ENCODE assay signal across 8 cellular contexts in the genomic region with DNA sequence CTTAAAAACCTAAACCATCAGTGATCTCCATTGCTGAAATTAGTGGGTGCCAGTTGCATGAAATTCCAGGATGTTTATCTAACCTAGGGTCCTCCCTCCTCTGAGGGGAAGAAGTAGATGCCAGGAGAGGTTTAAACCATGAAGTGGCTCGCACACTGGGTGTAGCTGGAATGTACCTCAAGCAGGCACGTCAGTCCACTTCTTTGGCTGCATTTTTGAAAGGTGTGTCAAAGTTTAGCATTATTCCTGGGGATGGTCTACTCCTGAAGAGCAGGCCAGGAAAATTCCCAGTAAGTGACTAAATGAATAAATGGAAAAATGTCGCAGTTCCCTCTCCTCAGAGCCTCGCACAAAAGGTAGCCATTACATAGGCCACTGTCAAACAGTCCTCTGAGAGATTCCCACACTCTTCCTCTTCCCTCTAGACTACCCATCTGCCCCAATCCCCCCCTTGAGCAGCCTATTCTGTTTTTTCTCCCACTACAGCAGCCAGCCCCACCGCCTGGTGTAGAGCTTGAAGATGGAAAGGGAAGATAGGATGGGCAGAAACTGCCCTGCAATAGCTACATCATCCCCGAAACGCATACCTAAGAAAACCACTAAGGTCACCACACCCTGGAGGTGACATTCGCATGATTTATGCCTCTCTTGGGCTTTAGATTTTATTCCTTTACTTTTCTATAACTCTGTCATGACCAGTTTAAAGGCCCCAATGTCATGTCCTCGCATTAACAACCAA. TPM values are rescaled to one million over a fixed set of nuclear protein-coding genes. Genes with fewer than 3 reads are reported as not detected.
A peak's percentile ranks its signal among the peaks of the same experiment; 100 is the strongest.
DNase-seq lines count a peak whose midpoint lies in the region; ATAC-seq and TF ChIP-seq lines count a peak whose summit lies in the region.

No MANE protein-coding gene starts in this region.

- 0 out of 2 replicates have a peak, but pooled peaks cover 4% of the 10 kb centered on the region for H4K20me1 ChIP-seq in HCT116 (ENCODE audit: insufficient read depth)
- no peaks in the 10 kb centered on the region for H4K20me1 ChIP-seq in H9 (ENCODE audit: control insufficient read depth, insufficient read depth, insufficient read length)

- no peaks in the 10 kb centered on the region for H3K9me2 ChIP-seq in HCT116 (ENCODE audit: insufficient read depth)

- no peak overlapping the region for H3K14ac ChIP-seq in H9 (ENCODE audit: insufficient read depth, low read length)

- intact Hi-C loops in HCT116 (cut with micrococcal nuclease) (no loop called here), esophagus muscularis mucosa (cut with DNase I) (no loop called here), sigmoid colon (cut with DNase I) (no loop called here)

- no peak overlapping the region for H2BK20ac ChIP-seq in H9 (ENCODE audit: low read depth, low read length, poor library complexity, severe bottlenecking)

- no peaks in the 10 kb centered on the region for H3K36me3 Mint-ChIP-seq in H9 (ENCODE audit: insufficient read depth in 1 of 3, low read depth in 3 of 3)

- H3K56ac ChIP-seq in H9 (ENCODE audit: insufficient read length, low read depth, low read length) = no peak overlapping the region

- H3K4me2 ChIP-seq in HCT116 (ENCODE audit: low read length) = peak overlapping the region; percentile 82
- no peak overlapping the region for H3K4me2 ChIP-seq in H9 (ENCODE audit: insufficient read depth, insufficient read length, low read length)

- peak overlapping the region; percentile 99 for H2AFZ ChIP-seq in HCT116 (ENCODE audit: low read depth, low read length, poor library complexity, severe bottlenecking)
- H2AFZ ChIP-seq in H9 (ENCODE audit: low read length) = no peak overlapping the region

- H3K79me1 ChIP-seq in H9 (ENCODE audit: insufficient read depth, low read depth, low read length, poor library complexity, severe bottlenecking) = no peaks in the 10 kb centered on the region

- H4K5ac ChIP-seq in H9 (ENCODE audit: insufficient read length, low read depth, low read length) = no peak overlapping the region

- DNase-seq in HCT116 (ENCODE audit: low read depth, low spot score) (no peak), SJSA1 (ENCODE audit: low read depth in 1 of 2, low spot score in 2 of 2) (peak in 1 of 2 experiments; percentile 23), esophagus muscularis mucosa (ENCODE audit: extremely low spot score) (no peak), sigmoid colon (no peak), H9 (no peak)
- no peak for DNase-seq in activated CD4-positive, CD25-positive, alpha-beta regulatory T cell (lab: John Stamatoyannopoulos, UW)

- H2BK15ac ChIP-seq in H9 (ENCODE audit: low read depth, low read length) = no peak overlapping the region

- H3K23me2 ChIP-seq in H9 (ENCODE audit: insufficient read length, low read depth, low read length, poor library complexity, severe bottlenecking) = no peaks in the 10 kb centered on the region

- H2BK120ac ChIP-seq in H9 (ENCODE audit: low read depth, low read length, poor library complexity, severe bottlenecking) = no peak overlapping the region

- TSS peak; percentile 91 for BruUV-seq in HCT116 (replicated peaks; lab: Mats Ljungman, UMichigan)

- TF ChIP-seq CTCF in HCT116 (IDR thresholded peaks at IDR 0.05 in 2 of 3, conservative IDR thresholded peaks at IDR 0.05 in 1 of 3; ENCODE audit: borderline replicate concordance in 1 of 3, insufficient read depth in 1 of 3, low read depth in 2 of 3, low read length in 2 of 3) (no peak), esophagus muscularis mucosa (IDR thresholded peaks at IDR 0.05) (no peak), sigmoid colon (IDR thresholded peaks at IDR 0.05) (no peak), H9 (conservative IDR thresholded peaks at IDR 0.05) (no peak)

- no peak overlapping the region for H4K91ac ChIP-seq in H9 (ENCODE audit: insufficient read length, low read depth, low read length)

- H3K9ac ChIP-seq in HCT116 (ENCODE audit: low read length) (peak overlapping the region; percentile 82), H9 (ENCODE audit: extremely low read depth, insufficient read length, low read length) (no peak overlapping the region)

- H3K4me3 ChIP-seq in HCT116 (replicated peaks in 1 of 2; ENCODE audit: low read depth in 1 of 2, low read length in 2 of 2) = peak overlapping the region; percentile 76 to 83
- peak overlapping the region; percentile 92; the same call in 1 of the 2 replicates for H3K4me3 ChIP-seq in SJSA1
- peak overlapping the region; percentile 87 to 97 (median 94) for H3K4me3 ChIP-seq in esophagus muscularis mucosa
- peak overlapping the region in 2 of 4 donors; percentile 95 to 97 for H3K4me3 ChIP-seq in sigmoid colon

- H3K4me3 Mint-ChIP-seq in H9 = peak overlapping the region in 1 of 2 experiments; percentile 91; a peak in 2 of 5 replicates

- no peaks in the 10 kb centered on the region for H3K9me3 Mint-ChIP-seq in H9

- H3K27me3 ChIP-seq in HCT116 (ENCODE audit: insufficient read depth, low read length) = no peaks in the 10 kb centered on the region
- H3K27me3 ChIP-seq in SJSA1 (replicated peaks) = no peaks in the 10 kb centered on the region
- H3K27me3 ChIP-seq in esophagus muscularis mucosa = no peaks in the 10 kb centered on the region
- H3K27me3 ChIP-seq in sigmoid colon = no peaks in the 10 kb centered on the region
- no peaks in the 10 kb centered on the region for H3K27me3 ChIP-seq in H9 (ENCODE audit: insufficient read depth, low read length)

- H3K18ac ChIP-seq in H9 (ENCODE audit: insufficient read length, low read depth, low read length) = no peak overlapping the region

- no peak overlapping the region for H3K4ac ChIP-seq in H9 (ENCODE audit: low read depth, low read length)

- no peak overlapping the region for H2AK5ac ChIP-seq in H9 (ENCODE audit: insufficient read length, low read length)

- no peak overlapping the region for H2BK12ac ChIP-seq in H9 (ENCODE audit: insufficient read length, low read depth, low read length)

- no peak overlapping the region for H3T11ph ChIP-seq in H9 (ENCODE audit: low read length)

- no peak for TF ChIP-seq RAD21 in HCT116 (IDR thresholded peaks at IDR 0.05; ENCODE audit: low read depth)

- no peak overlapping the region for H2BK5ac ChIP-seq in H9 (ENCODE audit: insufficient read length, low read length)

- POLR2A ChIA-PET in HCT116 (lab: Charles Lee) = interaction anchor here (1.5 to 2.3 kb wide), 2 partner anchors 9 to 12 kb away, joined by 6 read pairs; no protein-coding TSS in a partner anchor

- no peak overlapping the region for H3K23ac ChIP-seq in H9 (ENCODE audit: insufficient read length, low read depth, low read length)

- peaks cover 10 to 15% of the 10 kb centered on the region in 2 experiments for H3K4me1 Mint-ChIP-seq in H9

- no peak for TF ChIP-seq POLR2A in HCT116 (IDR thresholded peaks at IDR 0.05; ENCODE audit: borderline replicate concordance, extremely low read depth, insufficient read depth, insufficient read length)
- no peak for TF ChIP-seq POLR2A in esophagus muscularis mucosa (IDR thresholded peaks at IDR 0.05; ENCODE audit: low read depth)
- no peak for TF ChIP-seq POLR2A in sigmoid colon (IDR thresholded peaks at IDR 0.05)

- H3K27ac ChIP-seq in HCT116 (ENCODE audit: low read depth, low read length) (peak overlapping the region; percentile 91), SJSA1 (peak overlapping the region; percentile 82), esophagus muscularis mucosa (replicated peaks in 1 of 4) (peak overlapping the region; percentile 88 to 93 (median 92)), sigmoid colon (peak overlapping the region; percentile 90 to 94 (median 92)), H9 (ENCODE audit: insufficient read length, low read depth, low read length) (no peak overlapping the region)

- H3K36me3 ChIP-seq in HCT116 (ENCODE audit: control insufficient read depth in 1 of 2, insufficient read depth in 2 of 2, low read length in 2 of 2) (no peaks in the 10 kb centered on the region), SJSA1 (peaks cover 10% of the 10 kb centered on the region), esophagus muscularis mucosa (no peaks in the 10 kb centered on the region), sigmoid colon (no peaks in the 10 kb centered on the region)

- no peak overlapping the region for H4K8ac ChIP-seq in H9 (replicated peaks; ENCODE audit: insufficient read length, low read depth, low read length)

- no peak overlapping the region for H3K27ac Mint-ChIP-seq in H9

- RAD21 ChIA-PET in HCT116 (lab: Charles Lee; ENCODE audit: low non-redundant PET in 1 of 2, low total read pairs in 2 of 2, uncharacterized antibody in 2 of 2, unreplicated experiment in 2 of 2) = interaction anchor here in 1 of 2 experiments (0.7 kb wide), 1 partner anchor 128 kb away, joined by 3 read pairs; no protein-coding TSS in a partner anchor

- WGBS in esophagus muscularis mucosa = 83% methylated on average over 9 of the region's 9 CpGs
- 80 to 86% methylated on average over 9 of the region's 9 CpGs for WGBS in sigmoid colon, 2 donors
- no CpG with 5 or more reads among the region's 9 CpGs for WGBS in H9 (ENCODE audit: extremely low coverage, insufficient read length, low lambda C conversion rate)

- ATAC-seq in HCT116 (peak; percentile 52), GM18517 (IDR thresholded peaks at IDR 0.05; ENCODE audit: unreplicated experiment) (no peak), HG03565 (IDR thresholded peaks at IDR 0.05; ENCODE audit: unreplicated experiment) (no peak)

- H3K79me2 ChIP-seq in HCT116 (ENCODE audit: insufficient read depth, low read length) (peaks cover 44% of the 10 kb centered on the region), H9 (ENCODE audit: insufficient read depth, low read length) (peaks cover 3% of the 10 kb centered on the region; the same call in 1 of the 2 replicates)

- peaks cover 22% of the 10 kb centered on the region for H3K27me3 Mint-ChIP-seq in H9 (ENCODE audit: low read depth)

- CTCF ChIA-PET in HCT116 (lab: Charles Lee) = interaction anchor here (1.1 kb wide), 1 partner anchor 179 kb away, joined by 3 read pairs; no protein-coding TSS in a partner anchor

- no peaks in the 10 kb centered on the region for H3K9me3 ChIP-seq in HCT116 (ENCODE audit: control insufficient read depth in 1 of 2, insufficient read depth in 1 of 2, low read depth in 1 of 2, low read length in 2 of 2)
- no peaks in the 10 kb centered on the region for H3K9me3 ChIP-seq in SJSA1 (replicated peaks)
- H3K9me3 ChIP-seq in esophagus muscularis mucosa = no peaks in the 10 kb centered on the region
- no peaks in the 10 kb centered on the region for H3K9me3 ChIP-seq in sigmoid colon
- H3K9me3 ChIP-seq in H9 (ENCODE audit: control insufficient read depth, low read depth, low read length) = no peaks in the 10 kb centered on the region

- H3K4me1 ChIP-seq in HCT116 (ENCODE audit: control insufficient read depth in 1 of 2, insufficient read depth in 2 of 2, low read length in 2 of 2) (peaks cover 29 to 40% of the 10 kb centered on the region in 2 experiments), SJSA1 (replicated peaks) (peaks cover 30% of the 10 kb centered on the region), esophagus muscularis mucosa (peaks cover 14 to 40% (median 24%) of the 10 kb centered on the region in 4 donors), sigmoid colon (peaks cover 0 to 23% (median 11%) of the 10 kb centered on the region in 4 donors), H9 (ENCODE audit: insufficient read depth, low read length) (no peaks in the 10 kb centered on the region)

- TF ChIP-seq EP300 in esophagus muscularis mucosa (IDR thresholded peaks at IDR 0.05) (no peak), sigmoid colon (IDR thresholded peaks at IDR 0.05) (no peak)

RNA-seq across cellular contexts. Expression of gene TMOD3, which starts 0.7 kb away (rescaled TPM):
- 78.8 TPM for total RNA-seq in HCT116 (2021; ENCODE audit: unreplicated experiment)
- polyA plus RNA-seq in HCT116 (2012) = 14.4 and 16.8 TPM in 2 replicates
- total RNA-seq in SJSA1 (2014; rRNA removed; shearing (Covaris generic)) = 41.1 and 71.4 TPM in 2 replicates
- total RNA-seq in esophagus muscularis mucosa = 10 to 100 TPM; 16.2 to 27.9 (median 24.7) TPM
- 10 to 100 TPM; 10.7 to 17.9 (median 15.0) TPM for total RNA-seq in sigmoid colon
- polyA plus RNA-seq in sigmoid colon = 10 to 100 TPM; 13.2 to 23.1 (median 17.9) TPM
- 24.7 and 30.2 TPM in 2 replicates for total RNA-seq in H9 (2021)
